Comparison of ENCODE assay signal across 16 cellular contexts in genomic region chr12:131713349-131713748, GRCh38. TPM values are rescaled to one million over a fixed set of nuclear protein-coding genes. Genes with fewer than 3 reads are reported as not detected.
A peak's percentile ranks its signal among the peaks of the same experiment; 100 is the strongest.
DNase-seq lines count a peak whose midpoint lies in the region; ATAC-seq, FAIRE-seq and TF ChIP-seq lines count a peak whose summit lies in the region.
"Had no signal": no experiment of that assay in that cellular context is flagged by ENCODE, and none has a peak within 500 bp of the region (broad histone marks: within the 10 kb centered on the region; RNA-seq: fewer than 3 reads in every experiment).

No MANE protein-coding gene starts in this region.

- H3K27ac ChIP-seq in GM12878 (ENCODE audit: control insufficient read depth, insufficient read depth) (no peak overlapping the region), coronary artery (no peak overlapping the region)
- H3K27ac ChIP-seq: cardiac muscle cell, gastroesophageal sphincter, prostate gland, SJSA1, thyroid gland had no signal

- peaks cover 5 to 29% of the 10 kb centered on the region in 2 experiments for H3K36me3 ChIP-seq in GM12878 (ENCODE audit: control insufficient read depth in 2 of 2, insufficient read depth in 2 of 2, low read length in 1 of 2)
- H3K36me3 ChIP-seq: prostate gland had no signal

- in situ Hi-C loops in GM12878 (cut with MboI) = no loop called here

- intact Hi-C loops in GM12878 (cut with micrococcal nuclease; ENCODE audit: unreplicated experiment) = no loop called here

- H3K4me2 ChIP-seq in GM12878 (ENCODE audit: control insufficient read depth, insufficient read depth) = peak overlapping the region; percentile 22

- H3K79me2 ChIP-seq in GM12878 (ENCODE audit: control insufficient read depth, insufficient read depth, low read length) = peaks cover 28% of the 10 kb centered on the region

- no peak for ATAC-seq in activated T-cell treated with anti-CD3 and anti-CD28 coated beads, Interleukin-2, amount 50 U/mL, for 72 hours (replicated peaks in 1 of 2)
- no peak for ATAC-seq in GM12878
- ATAC-seq: gastroesophageal sphincter had no signal

- H3K27me3 ChIP-seq in GM12878 (replicated peaks in 1 of 2; ENCODE audit: control insufficient read depth in 2 of 2, insufficient read depth in 2 of 2, low read length in 1 of 2) = no peaks in the 10 kb centered on the region
- H3K27me3 ChIP-seq: cardiac muscle cell, gastroesophageal sphincter, SJSA1, thyroid gland had no signal

- no peak overlapping the region for H3K9ac ChIP-seq in GM12878 (ENCODE audit: control insufficient read depth, insufficient read depth, low read length)

- no peak for DNase-seq in activated T-cell treated with anti-CD3 and anti-CD28 coated beads, Interleukin-2, amount 50 U/mL, for 72 hours
- DNase-seq in activated T-cell treated with anti-CD3 and anti-CD28 coated beads, Interleukin-2, amount 50 U/mL, for 48 hours = no peak
- no peak for DNase-seq in GM12878 (ENCODE audit: low read depth, low spot score)
- no peak for DNase-seq in neural crest cell (ENCODE audit: low read depth, low spot score)
- DNase-seq in NCI-H2029 (lab: John Stamatoyannopoulos, UW) = no peak
- no peak for DNase-seq in NCI-H128 (lab: John Stamatoyannopoulos, UW; ENCODE audit: unreplicated experiment)
- no peak for DNase-seq in coronary artery (ENCODE audit: low spot score)
- DNase-seq: DMS153, midbrain, NCI-H1048, thyroid gland had no signal

- no TSS peak for BruUV-seq in GM12878 (replicated peaks; lab: Mats Ljungman, UMichigan)

- no peaks in the 10 kb centered on the region for H4K20me1 ChIP-seq in GM12878 (ENCODE audit: control insufficient read depth, insufficient read depth)

- no peaks in the 10 kb centered on the region for H3K9me3 Mint-ChIP-seq in activated T-cell treated with anti-CD3 and anti-CD28 coated beads, Interleukin-2, amount 50 U/mL, for 72 hours
- H3K9me3 Mint-ChIP-seq in IgD-negative memory B cell (peaks cover 0 to 2% (median 0%) of the 10 kb centered on the region in 3 donors), neural crest cell (peaks cover 3% of the 10 kb centered on the region)

- H3K27me3 Mint-ChIP-seq in activated T-cell treated with anti-CD3 and anti-CD28 coated beads, Interleukin-2, amount 50 U/mL, for 72 hours (ENCODE audit: low read depth) = no peaks in the 10 kb centered on the region
- no peaks in the 10 kb centered on the region for H3K27me3 Mint-ChIP-seq in IgD-negative memory B cell
- H3K27me3 Mint-ChIP-seq in neural crest cell (ENCODE audit: low read depth) = no peaks in the 10 kb centered on the region

- no peak for FAIRE-seq in GM12878 (lab: Jason Lieb, UNC)

- 96% methylated on average over 8 of the region's 8 CpGs for WGBS in GM12878 (ENCODE audit: insufficient coverage, insufficient replicate concordance, low lambda C conversion rate, missing lambda C conversion rate)

- CTCF ChIA-PET in GM12878 (lab: Yijun Ruan, JAX) = no interaction called here

- no peak overlapping the region for H3K4me3 ChIP-seq in GM12878
- H3K4me3 ChIP-seq in coronary artery = no peak overlapping the region
- H3K4me3 ChIP-seq: prostate gland, SJSA1, thyroid gland had no signal

- POLR2A ChIA-PET in GM12878 (lab: Charles Lee) = no interaction called here

- peaks cover 12% of the 10 kb centered on the region for H3K4me1 ChIP-seq in GM12878 (ENCODE audit: control insufficient read depth, insufficient read depth, low read length)

- SMC1A ChIA-PET in GM12878 (lab: Charles Lee; ENCODE audit: uncharacterized antibody, unreplicated experiment) = interaction anchor here (0.8 kb wide), 1 partner anchor 239 kb away, joined by 3 read pairs; no protein-coding TSS in a partner anchor

- TF ChIP-seq EP300 in GM12878 (IDR thresholded peaks at IDR 0.05; ENCODE audit: borderline replicate concordance in 1 of 2, control insufficient read depth in 1 of 2, low read depth in 2 of 2, low read length in 2 of 2) = no peak

- peak overlapping the region; percentile 32 to 55 for H3K4me3 Mint-ChIP-seq in activated T-cell treated with anti-CD3 and anti-CD28 coated beads, Interleukin-2, amount 50 U/mL, for 72 hours
- peak overlapping the region in 2 of 4 donors; percentile 65 to 99 for H3K4me3 Mint-ChIP-seq in IgD-negative memory B cell
- peak overlapping the region; percentile 50 for H3K4me3 Mint-ChIP-seq in neural crest cell

- no peak for TF ChIP-seq RAD21 in GM12878 (IDR thresholded peaks at IDR 0.05; ENCODE audit: insufficient read depth, low read depth, low read length)

- H3K4me1 Mint-ChIP-seq in activated T-cell treated with anti-CD3 and anti-CD28 coated beads, Interleukin-2, amount 50 U/mL, for 72 hours (ENCODE audit: low read depth) = peaks cover 34% of the 10 kb centered on the region
- peaks cover 6 to 20% (median 14%) of the 10 kb centered on the region in 3 donors for H3K4me1 Mint-ChIP-seq in IgD-negative memory B cell
- H3K4me1 Mint-ChIP-seq in neural crest cell = peaks cover 24% of the 10 kb centered on the region

- RAD21 ChIA-PET in GM12878 (lab: Charles Lee; ENCODE audit: unreplicated experiment) = no interaction called here

- H2AFZ ChIP-seq in GM12878 (ENCODE audit: control insufficient read depth, low read depth, low read length) = no peak overlapping the region

- TF ChIP-seq CTCF in GM12878 (IDR thresholded peaks at IDR 0.05 in 2 of 3, conservative IDR thresholded peaks at IDR 0.05 in 1 of 3; ENCODE audit: control insufficient read depth in 2 of 3, extremely low read depth in 1 of 3, insufficient read depth in 1 of 3, low read depth in 3 of 3, low read length in 3 of 3) (no peak), neural crest cell (conservative IDR thresholded peaks at IDR 0.05) (no peak), coronary artery (IDR thresholded peaks at IDR 0.05) (no peak)

- H3K27ac Mint-ChIP-seq in activated T-cell treated with anti-CD3 and anti-CD28 coated beads, Interleukin-2, amount 50 U/mL, for 72 hours = peak overlapping the region; percentile 14
- H3K27ac Mint-ChIP-seq in IgD-negative memory B cell (peak overlapping the region in 2 of 3 donors; percentile 78 to 99), neural crest cell (ENCODE audit: unreplicated experiment) (no peak overlapping the region)

- peaks cover 9 to 27% of the 10 kb centered on the region in 2 donors for H3K36me3 Mint-ChIP-seq in activated T-cell treated with anti-CD3 and anti-CD28 coated beads, Interleukin-2, amount 50 U/mL, for 72 hours (ENCODE audit: insufficient read depth in 2 of 2)
- peaks cover 8% of the 10 kb centered on the region for H3K36me3 Mint-ChIP-seq in IgD-negative memory B cell
- peaks cover 16% of the 10 kb centered on the region for H3K36me3 Mint-ChIP-seq in neural crest cell (ENCODE audit: low read depth)

- no peak for TF ChIP-seq POLR2A in GM12878 (IDR thresholded peaks at IDR 0.05; ENCODE audit: low read depth, low read length)

- H3K9me3 ChIP-seq in GM12878 (replicated peaks; ENCODE audit: control insufficient read depth, insufficient read depth, low read length) = no peaks in the 10 kb centered on the region; the same call in 2 of the 3 replicates
- H3K9me3 ChIP-seq: gastroesophageal sphincter, prostate gland, SJSA1, thyroid gland had no signal

TF ChIP-seq in GM12878, 131 proteins besides CTCF, POLR2A, EP300 and RAD21 (continues in another document):
- TF ChIP-seq ZNF384 (IDR thresholded peaks at IDR 0.05; ENCODE audit: borderline replicate concordance, low read depth, low read length) (no peak), CHD2 (IDR thresholded peaks at IDR 0.05; ENCODE audit: borderline replicate concordance, low read depth, low read length) (no peak), SKIL (IDR thresholded peaks at IDR 0.05; ENCODE audit: low read depth, poor library complexity, severe bottlenecking) (no peak), EGR1 (IDR thresholded peaks at IDR 0.05; ENCODE audit: borderline replicate concordance in 1 of 2, low read depth in 2 of 2, low read length in 2 of 2) (no peak), KLF5 (IDR thresholded peaks at IDR 0.05; ENCODE audit: partially characterized antibody) (no peak)

RNA-seq across cellular contexts. Expression of gene SFSWAP, which starts 2.5 kb away (rescaled TPM):
- total RNA-seq in activated T-cell treated with anti-CD3 and anti-CD28 coated beads, Interleukin-2, amount 50 U/mL, for 72 hours = 10 to 100 TPM; 58.5 to 61.5 TPM
- 24.2 TPM for polyA plus RNA-seq in IgD-negative memory B cell
- 165 and 166 TPM in 2 replicates for total RNA-seq in GM12878 (2013; cell fraction: nucleolus; rRNA removed)
- 29.7 and 31.7 TPM in 2 replicates for total RNA-seq in GM12878 (2014; rRNA removed)
- total RNA-seq in GM12878 (2014; rRNA removed; fragmentation: Illumina TruSeq; extraction: Trizol) = 20.7 and 23.2 TPM in 2 replicates
- total RNA-seq in GM12878 (2021) = 44.1 and 48.6 TPM in 2 replicates
- polyA plus RNA-seq in GM12878 (2011; ENCODE audit: low read depth) = 10.3 TPM
- 11.9 and 17.4 TPM in 2 replicates for polyA plus RNA-seq in GM12878 (2011; rRNA removed)
- 11.7 and 19.0 TPM in 2 replicates for polyA plus RNA-seq in GM12878 (2011; cell fraction: cytosol; rRNA removed)
- polyA plus RNA-seq in GM12878 (2011; cell fraction: nucleus; rRNA removed) = 122 and 189 TPM in 2 replicates
- polyA plus RNA-seq in GM12878 (2012) = 19.7 and 22.3 TPM in 2 replicates
- polyA plus RNA-seq in GM12878 (2014; fragmentation: Illumina TruSeq; extraction: Trizol) = 28.4 and 33.2 TPM in 2 replicates
- 1 to 10 TPM; 1.8 to 4.2 TPM for polyA plus RNA-seq in GM12878 (2014; fragmentation: Nextera tagmentation; extraction: Ambion mirVana)
- 31.9 and 35.7 TPM in 2 replicates for polyA plus RNA-seq in GM12878 (2014; rRNA removed)
- polyA plus RNA-seq in GM12878 (2016; fragmentation: Nextera tagmentation; extraction: Ambion mirVana) = 10 to 100 TPM; 24.2 to 25.8 TPM
- 25.0 and 36.0 TPM in 2 replicates for polyA minus RNA-seq in GM12878 (2011; rRNA and poly(A)+ RNA removed)
- 15.7 and 17.8 TPM in 2 replicates for polyA minus RNA-seq in GM12878 (2011; cell fraction: cytosol; rRNA and poly(A)+ RNA removed)
- polyA minus RNA-seq in GM12878 (2011; cell fraction: nucleus; rRNA and poly(A)+ RNA removed) = 42.0 and 87.4 TPM in 2 replicates
- total RNA-seq in neural crest cell = 78.9 and 83.3 TPM in 2 replicates
